Comparison of ENCODE assay signal across 8 cellular contexts in genomic region chr1:223363856-223364684, GRCh38. TPM values are rescaled to one million over a fixed set of nuclear protein-coding genes. Genes with fewer than 3 reads are reported as not detected.
DNase-seq lines count a peak whose midpoint lies in the region; ATAC-seq lines count a peak whose summit lies in the region.

Gene SUSD4, minus strand, starts transcription at chr1:223364176. Its CDS starts 751 bp downstream, at chr1:223363425.

- no peak within 1 kb of the TSS for H3K4ac ChIP-seq in mesendoderm (ENCODE audit: low read depth, low read length)

- no peak within 1 kb of the TSS for H3K18ac ChIP-seq in mesendoderm (ENCODE audit: low read length)

- no peaks in the 10 kb centered on the region for H3K9me3 Mint-ChIP-seq in activated CD4-positive, alpha-beta T cell treated with anti-CD3 and anti-CD28 coated beads, Interleukin-2, amount 10 ng/mL, durations not matched to agents 24 days and 14 days

- peaks cover 4 to 21% (median 16%) of the 10 kb centered on the region in 10 experiments; a peak in 16 of 20 replicates for H3K4me1 ChIP-seq in BLaER1 treated with 17β-estradiol and CSF1 and Interleukin-3, amounts not matched to agents 10 nM and 100 nM
- no peaks in the 10 kb centered on the region for H3K4me1 ChIP-seq in mesendoderm (ENCODE audit: control insufficient read depth, low read depth, low read length)

- peak within 1 kb of the TSS; percentile 24 to 76 (median 59); a peak in 19 of 22 replicates for H3K9ac ChIP-seq in BLaER1 treated with 17β-estradiol and CSF1 and Interleukin-3, amounts not matched to agents 10 nM and 100 nM
- peak within 1 kb of the TSS; percentile 29 for H3K9ac ChIP-seq in mesendoderm (ENCODE audit: low read length)

- intact Hi-C loops in activated CD4-positive, alpha-beta T cell treated with anti-CD3 and anti-CD28 coated beads, Interleukin-2, amount 10 ng/mL, durations not matched to agents 24 days and 14 days (cut with micrococcal nuclease) = loop anchor here (1.0 to 10.0 kb wide), 2 partner anchors 231 to 549 kb away; partner anchors contain the start of gene DISP1

- H2BK120ac ChIP-seq in mesendoderm (ENCODE audit: low read depth, low read length) = no peak within 1 kb of the TSS

- H3K36me3 Mint-ChIP-seq in activated CD4-positive, alpha-beta T cell treated with anti-CD3 and anti-CD28 coated beads, Interleukin-2, amount 10 ng/mL, durations not matched to agents 24 days and 14 days (ENCODE audit: low read depth) = no peaks in the 10 kb centered on the region

- no CpG with 5 or more reads among the region's 111 CpGs for WGBS in mesendoderm (ENCODE audit: extremely low coverage, insufficient coverage, low lambda C conversion rate)

- peaks cover 56% of the 10 kb centered on the region for H3K27me3 Mint-ChIP-seq in activated CD4-positive, alpha-beta T cell treated with anti-CD3 and anti-CD28 coated beads, Interleukin-2, amount 10 ng/mL, durations not matched to agents 24 days and 14 days

- H3K56ac ChIP-seq in mesendoderm (ENCODE audit: low read length) = peak within 1 kb of the TSS; percentile 67

- H2BK15ac ChIP-seq in mesendoderm (replicated peaks; ENCODE audit: low read depth) = no peak within 1 kb of the TSS

- no peak within 1 kb of the TSS for H4K5ac ChIP-seq in mesendoderm (ENCODE audit: low read length)

- H2AK5ac ChIP-seq in mesendoderm (ENCODE audit: low read length) = no peak within 1 kb of the TSS

- H3K4me3 Mint-ChIP-seq in activated CD4-positive, alpha-beta T cell treated with anti-CD3 and anti-CD28 coated beads, Interleukin-2, amount 10 ng/mL, durations not matched to agents 24 days and 14 days = peak within 1 kb of the TSS; percentile 85

- peaks cover 4% of the 10 kb centered on the region for H3K4me1 Mint-ChIP-seq in activated CD4-positive, alpha-beta T cell treated with anti-CD3 and anti-CD28 coated beads, Interleukin-2, amount 10 ng/mL, durations not matched to agents 24 days and 14 days

- peak within 1 kb of the TSS in 3 of 11 experiments; percentile 16 to 42 (median 35); a peak in 6 of 22 replicates for H3K27ac ChIP-seq in BLaER1 treated with 17β-estradiol and CSF1 and Interleukin-3, amounts not matched to agents 10 nM and 100 nM
- H3K27ac ChIP-seq in mesendoderm (ENCODE audit: low read depth, low read length) = no peak within 1 kb of the TSS

- peak; percentile 70 for ATAC-seq in GM21423 (IDR thresholded peaks at IDR 0.05; ENCODE audit: unreplicated experiment)

- DNase-seq in NCI-H2081 treated with DMSO at 0.1 percent for 48 hours (lab: John Stamatoyannopoulos, UW) (peak; percentile 19), cortex of kidney (lab: John Stamatoyannopoulos, UW) (peak; percentile 48), mesendoderm (peak; percentile 70), A172 (ENCODE audit: low spot score) (no peak)
- DNase-seq in activated CD4-positive, alpha-beta T cell treated with anti-CD3 and anti-CD28 coated beads, Interleukin-2, amount 10 ng/mL, durations not matched to agents 24 days and 14 days = peak; percentile 83
- DNase-seq in stimulated activated CD8-positive, alpha-beta memory T cell treated with anti-CD3 and anti-CD28 coated beads, Interleukin-12 subunit alpha, Interleukin-12 subunit beta, amount 100 ng/mL, for 1 hour (ENCODE audit: low read depth) = peak; percentile 43

- no peaks in the 10 kb centered on the region for H3K79me1 ChIP-seq in mesendoderm (ENCODE audit: low read length)

- H3K79me2 ChIP-seq in mesendoderm (ENCODE audit: control insufficient read depth, insufficient read depth, low read length) = no peaks in the 10 kb centered on the region

- no peaks in the 10 kb centered on the region for H3K36me3 ChIP-seq in BLaER1 treated with 17β-estradiol and CSF1 and Interleukin-3, amounts not matched to agents 10 nM and 100 nM
- H3K36me3 ChIP-seq in mesendoderm (ENCODE audit: control insufficient read depth, insufficient read depth, low read length) = no peaks in the 10 kb centered on the region

- no peak within 1 kb of the TSS for H3K23ac ChIP-seq in mesendoderm (ENCODE audit: low read length)

- H4K8ac ChIP-seq in mesendoderm (ENCODE audit: low read depth, low read length) = no peak within 1 kb of the TSS

- peaks cover 0 to 13% (median 0%) of the 10 kb centered on the region in 11 experiments; a peak in 3 of 22 replicates for H4K20me1 ChIP-seq in BLaER1 treated with 17β-estradiol and CSF1 and Interleukin-3, amounts not matched to agents 10 nM and 100 nM

- H3K4me3 ChIP-seq in BLaER1 treated with 17β-estradiol and CSF1 and Interleukin-3, amounts not matched to agents 10 nM and 100 nM = peak within 1 kb of the TSS; percentile 65 to 77 (median 70)
- H3K4me3 ChIP-seq in mesendoderm (ENCODE audit: low read length) = peak within 1 kb of the TSS; percentile 38

- H3K4me2 ChIP-seq in BLaER1 treated with 17β-estradiol and CSF1 and Interleukin-3, amounts not matched to agents 10 nM and 100 nM = peak within 1 kb of the TSS; percentile 90 to 100 (median 99)
- H3K4me2 ChIP-seq in mesendoderm (ENCODE audit: low read length) = peak within 1 kb of the TSS; percentile 84

- H2BK5ac ChIP-seq in mesendoderm (ENCODE audit: low read length) = no peak within 1 kb of the TSS

- no peaks in the 10 kb centered on the region for H3K9me3 ChIP-seq in BLaER1 treated with 17β-estradiol and CSF1 and Interleukin-3, amounts not matched to agents 10 nM and 100 nM (replicated peaks in 1 of 11)

- no peak within 1 kb of the TSS for H3K27ac Mint-ChIP-seq in activated CD4-positive, alpha-beta T cell treated with anti-CD3 and anti-CD28 coated beads, Interleukin-2, amount 10 ng/mL, durations not matched to agents 24 days and 14 days

- H3K27me3 ChIP-seq in BLaER1 treated with 17β-estradiol and CSF1 and Interleukin-3, amounts not matched to agents 10 nM and 100 nM = peaks cover 22 to 50% (median 25%) of the 10 kb centered on the region in 11 experiments
- peaks cover 10% of the 10 kb centered on the region for H3K27me3 ChIP-seq in mesendoderm (ENCODE audit: insufficient read depth, low read length, poor library complexity)

RNA-seq across cellular contexts. Expression of gene SUSD4, which starts in this region (rescaled TPM):
- not detected in 2 replicates for total RNA-seq in activated CD4-positive, alpha-beta T cell treated with anti-CD3 and anti-CD28 coated beads, Interleukin-2, amount 10 ng/mL, durations not matched to agents 24 days and 14 days
- polyA plus RNA-seq in mesendoderm (2013, experiment 1 of 2) = 0.84 TPM
- 0.90 TPM for polyA plus RNA-seq in mesendoderm (2013, experiment 2 of 2)
- total RNA-seq in A172 (2014; rRNA removed; shearing (Covaris generic)) = 0.05 TPM in 1 of 2 replicates, not detected in the other

Comparison
In these comparisons a context has a peak if more than half of its experiments do, and no peak if none do; other contexts are left out.
1. Peak in DNase-seq in activated CD4-positive, alpha-beta T cell treated with anti-CD3 and anti-CD28 coated beads, Interleukin-2, amount 10 ng/mL, durations not matched to agents 24 days and 14 days; RNA of the gene not detected or under 1 TPM.